In genomic region chr5:133552925-133553525, GRCh38 we compare ENCODE assay signal across 8 cellular contexts. TPM values are rescaled to one million over a fixed set of nuclear protein-coding genes. Genes with fewer than 3 reads are reported as not detected.
DNase-seq lines count a peak whose midpoint lies in the region; ATAC-seq and TF ChIP-seq lines count a peak whose summit lies in the region.

No MANE protein-coding gene starts in this region.

- no peak overlapping the region for H3K27ac Mint-ChIP-seq in effector memory CD8-positive, alpha-beta T cell
- H3K27ac Mint-ChIP-seq in natural killer cell treated with Interleukin-12 subunit alpha and Interleukin-12 subunit beta and Interleukin-15 and Interleukin-18, amount 100 ng/mL, for 72 hours = no peak overlapping the region

- H3K27ac ChIP-seq in transverse colon = no peak overlapping the region

- DNase-seq in BE2C (peak; percentile 77), GM19240 (ENCODE audit: insufficient read length, low spot score) (peak; percentile 51), NCI-H460 (ENCODE audit: extremely low read depth, low read depth) (peak; percentile 63), transverse colon (peak; percentile 52)
- DNase-seq in activated CD4-positive, alpha-beta T cell treated with anti-CD3 and anti-CD28 coated beads, Interleukin-2, amount 50 U/mL, for 24 hours (ENCODE audit: low read depth in 1 of 2, low spot score in 1 of 2) = peak; percentile 22 to 32
- peak; percentile 26 to 42 (median 34) for DNase-seq in effector memory CD8-positive, alpha-beta T cell
- no peak for DNase-seq in natural killer cell treated with Interleukin-12 subunit alpha and Interleukin-12 subunit beta and Interleukin-15 and Interleukin-18, amount 100 ng/mL, for 72 hours (ENCODE audit: low spot score)

- H3K27me3 ChIP-seq in BE2C (no peaks in the 10 kb centered on the region), transverse colon (peaks cover 28% of the 10 kb centered on the region)

- peak; percentile 55 for ATAC-seq in effector memory CD8-positive, alpha-beta T cell (replicated peaks)
- ATAC-seq in natural killer cell treated with Interleukin-12 subunit alpha and Interleukin-12 subunit beta and Interleukin-15 and Interleukin-18, amount 100 ng/mL, for 72 hours = peak; percentile 62 to 73
- no peak for ATAC-seq in GM18858 (IDR thresholded peaks at IDR 0.05; ENCODE audit: unreplicated experiment)

- H3K27me3 Mint-ChIP-seq in effector memory CD8-positive, alpha-beta T cell = peaks cover 58 to 59% of the 10 kb centered on the region in 2 donors
- H3K27me3 Mint-ChIP-seq in natural killer cell treated with Interleukin-12 subunit alpha and Interleukin-12 subunit beta and Interleukin-15 and Interleukin-18, amount 100 ng/mL, for 72 hours = peaks cover 22 to 68% of the 10 kb centered on the region in 2 donors

- H3K4me3 Mint-ChIP-seq in effector memory CD8-positive, alpha-beta T cell = no peak overlapping the region
- H3K4me3 Mint-ChIP-seq in natural killer cell treated with Interleukin-12 subunit alpha and Interleukin-12 subunit beta and Interleukin-15 and Interleukin-18, amount 100 ng/mL, for 72 hours = no peak overlapping the region

- no peaks in the 10 kb centered on the region for H3K36me3 Mint-ChIP-seq in effector memory CD8-positive, alpha-beta T cell (ENCODE audit: insufficient read depth)
- H3K36me3 Mint-ChIP-seq in natural killer cell treated with Interleukin-12 subunit alpha and Interleukin-12 subunit beta and Interleukin-15 and Interleukin-18, amount 100 ng/mL, for 72 hours = no peaks in the 10 kb centered on the region

- no peaks in the 10 kb centered on the region for H3K9me3 ChIP-seq in BE2C
- H3K9me3 ChIP-seq in transverse colon = no peaks in the 10 kb centered on the region

- TF ChIP-seq EP300 in transverse colon (IDR thresholded peaks at IDR 0.05; ENCODE audit: low read depth) = no peak

- intact Hi-C loops in transverse colon (cut with DNase I; ENCODE audit: low total_unique reads) = no loop called here

- no peaks in the 10 kb centered on the region for H3K4me1 ChIP-seq in BE2C
- no peaks in the 10 kb centered on the region for H3K4me1 ChIP-seq in transverse colon

- H3K4me3 ChIP-seq in BE2C (ENCODE audit: low read depth, low read length) (no peak overlapping the region), transverse colon (no peak overlapping the region)

- TF ChIP-seq CTCF in BE2C (IDR thresholded peaks at IDR 0.05; ENCODE audit: low read depth, low read length) = peak; percentile 89
- peak; percentile 32 to 68 (median 50) for TF ChIP-seq CTCF in transverse colon (IDR thresholded peaks at IDR 0.05)

- no peaks in the 10 kb centered on the region for H3K9me3 Mint-ChIP-seq in effector memory CD8-positive, alpha-beta T cell
- no peaks in the 10 kb centered on the region for H3K9me3 Mint-ChIP-seq in natural killer cell treated with Interleukin-12 subunit alpha and Interleukin-12 subunit beta and Interleukin-15 and Interleukin-18, amount 100 ng/mL, for 72 hours

- no peaks in the 10 kb centered on the region for H3K36me3 ChIP-seq in BE2C
- no peaks in the 10 kb centered on the region for H3K36me3 ChIP-seq in transverse colon

- WGBS in transverse colon (ENCODE audit: low coverage in 1 of 2), 2 donors = 32% methylated on average over 13 of the region's 13 CpGs; no CpG with 5 or more reads in 1 of the 2 donors

- in situ Hi-C loops in transverse colon (cut with MboI; ENCODE audit: low pct_ligation_motif_present in 1 of 4, low pct_unique_long_range_greater_than_20kb in 1 of 4, low sequenced_read_pairs in 3 of 4) = no loop called here

- no peak for TF ChIP-seq POLR2A in transverse colon (IDR thresholded peaks at IDR 0.05)

- peaks cover 2 to 4% of the 10 kb centered on the region in 2 donors for H3K4me1 Mint-ChIP-seq in effector memory CD8-positive, alpha-beta T cell (ENCODE audit: low read depth in 2 of 2)
- no peaks in the 10 kb centered on the region for H3K4me1 Mint-ChIP-seq in natural killer cell treated with Interleukin-12 subunit alpha and Interleukin-12 subunit beta and Interleukin-15 and Interleukin-18, amount 100 ng/mL, for 72 hours (ENCODE audit: low read depth in 2 of 2)

RNA-seq across cellular contexts. Expression of gene FSTL4, which starts 59.3 kb away (rescaled TPM):
- polyA plus RNA-seq in BE2C (2012; ENCODE audit: insufficient read depth, insufficient read length, low read depth) = 1.3 TPM
- 14.3 and 15.0 TPM in 2 replicates for total RNA-seq in NCI-H460 (2014; rRNA removed; shearing (Covaris generic))
- polyA plus RNA-seq in NCI-H460 (2014; cell fraction: nucleus; rRNA removed) = 19.6 and 28.6 TPM in 2 replicates
- total RNA-seq in natural killer cell treated with Interleukin-12 subunit alpha and Interleukin-12 subunit beta and Interleukin-15 and Interleukin-18, amount 100 ng/mL, for 72 hours = not detected
- total RNA-seq in transverse colon = under 1 TPM in 1 of 4 donors, not detected in 3; 0.27 TPM

Comparison
In these comparisons a context has a peak if more than half of its experiments do, and no peak if none do; other contexts are left out.
1. RNA of gene FSTL4, which starts 59.3 kb away (total RNA-seq): 14.3 to 15.0 TPM in NCI-H460; 0.27 TPM in transverse colon and not detected in natural killer cell treated with Interleukin-12 subunit alpha and Interleukin-12 subunit beta and Interleukin-15 and Interleukin-18, amount 100 ng/mL, for 72 hours; every median in the first group is over 10 times any median in the second.